ENCODE assay signal across 24 cellular contexts in genomic region chr5:116658830-116659229, GRCh38.
"Had no signal": no experiment of that assay in that cellular context is flagged by ENCODE, and none has a peak within 500 bp of the region (broad histone marks: within the 10 kb centered on the region; RNA-seq: fewer than 3 reads in every experiment).

No MANE protein-coding gene starts in this region.

- FAIRE-seq: HTR-8/SVneo, K562, RCC 7860 had no signal

- H3K36me3 Mint-ChIP-seq: IgD-negative memory B cell had no signal

- H3K4me1 Mint-ChIP-seq: IgD-negative memory B cell had no signal

- ATAC-seq: K562, SK-N-SH treated with all-trans-retinoic acid at 6 μM for 48 hours had no signal

- H3K9ac ChIP-seq: KMS-11 had no signal

- DNase-seq: Kasumi-1, MM.1S, NCI-H1092 treated with DMSO at 0.1 percent for 48 hours, NCI-H1436, NCI-H187, NCI-H2029, NCI-H2081 treated with DMSO at 0.1 percent for 48 hours, NCI-H2171, NCI-H226, NCI-H446, NCI-H510A, NCI-H524 treated with DMSO at 0.1 percent for 48 hours, NCI-H69, NCI-H774, RPMI8226, SHP77, T-helper 1 cell had no signal

- H3K27ac Mint-ChIP-seq: IgD-negative memory B cell had no signal

- H3K27ac ChIP-seq: HL-60, KMS-11 had no signal

- H3K4me3 Mint-ChIP-seq: IgD-negative memory B cell had no signal

- H3K4me3 ChIP-seq: K562 had no signal

- H3K4me2 ChIP-seq: KMS-11 had no signal
